15 cellular contexts compared by ENCODE assay signal in the genomic region with DNA sequence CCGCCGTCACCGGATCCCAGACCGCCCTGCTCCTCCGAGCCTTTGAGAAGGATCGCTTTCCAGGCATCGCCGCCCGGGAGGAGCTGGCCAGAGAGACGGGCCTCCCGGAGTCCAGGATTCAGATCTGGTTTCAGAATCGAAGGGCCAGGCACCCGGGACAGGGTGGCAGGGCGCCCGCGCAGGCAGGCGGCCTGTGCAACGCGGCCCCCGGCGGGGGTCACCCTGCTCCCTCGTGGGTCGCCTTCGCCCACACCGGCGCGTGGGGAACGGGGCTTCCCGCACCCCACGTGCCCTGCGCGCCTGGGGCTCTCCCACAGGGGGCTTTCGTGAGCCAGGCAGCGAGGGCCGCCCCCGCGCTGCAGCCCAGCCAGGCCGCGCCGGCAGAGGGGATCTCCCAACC. TPM values are rescaled to one million over a fixed set of nuclear protein-coding genes. Genes with fewer than 3 reads are reported as not detected.
DNase-seq lines count a peak whose midpoint lies in the region; ATAC-seq, FAIRE-seq and TF ChIP-seq lines count a peak whose summit lies in the region.
"Not testable (repeated sequence)": the region's sequence is repeated elsewhere in the genome, so short reads cannot be mapped to it uniquely, and the experiment has no call there.
"Had no signal": no experiment of that assay in that cellular context is flagged by ENCODE, and none has a peak within 500 bp of the region (broad histone marks: within the 10 kb centered on the region; RNA-seq: fewer than 3 reads in every experiment).

No MANE protein-coding gene starts in this region.

- TF ChIP-seq CTCF in A549 (IDR thresholded peaks at IDR 0.05); foreskin keratinocyte (conservative IDR thresholded peaks at IDR 0.05); right lobe of liver (IDR thresholded peaks at IDR 0.05); upper lobe of left lung (IDR thresholded peaks at IDR 0.05): not testable (repeated sequence)

- not testable (repeated sequence) for H3K27ac Mint-ChIP-seq in activated T-helper 17 cell treated with anti-CD3 and anti-CD28 coated beads, Interleukin-2, amount 50 U/mL, for 72 hours; naive thymus-derived CD4-positive, alpha-beta T cell; stimulated activated effector memory CD8-positive, alpha-beta T cell treated with anti-CD3 and anti-CD28 coated beads, Interleukin-12 subunit alpha, Interleukin-12 subunit beta, amount 100 ng/mL, for 72 hours

- not testable (repeated sequence) for TF ChIP-seq RAD21 in A549 (conservative IDR thresholded peaks at IDR 0.05 in 1 of 2, IDR thresholded peaks at IDR 0.05 in 1 of 2)

- H3K4me2 ChIP-seq in A549 = not testable (repeated sequence)

- not testable (repeated sequence) for H3K27me3 ChIP-seq in foreskin keratinocyte; right cardiac atrium (ENCODE audit: control insufficient read depth, insufficient read depth); right lobe of liver; naive thymus-derived CD4-positive, alpha-beta T cell (ENCODE audit: control insufficient read depth in 2 of 2, insufficient read depth in 2 of 2, low read length in 2 of 2); upper lobe of left lung

- not testable (repeated sequence) for H3K4me1 ChIP-seq in A549; foreskin keratinocyte; right cardiac atrium (ENCODE audit: control insufficient read depth, insufficient read depth, low read length); right lobe of liver; naive thymus-derived CD4-positive, alpha-beta T cell (ENCODE audit: control insufficient read depth in 2 of 2, insufficient read depth in 2 of 2, low read length in 2 of 2); upper lobe of left lung

- TF ChIP-seq POLR2A in A549 (IDR thresholded peaks at IDR 0.05; ENCODE audit: low read length); right lobe of liver (IDR thresholded peaks at IDR 0.05); upper lobe of left lung (IDR thresholded peaks at IDR 0.05): not testable (repeated sequence)

- not testable (repeated sequence) for DNase-seq in A549 (ENCODE audit: low read depth in 1 of 2, low spot score in 1 of 2); foreskin keratinocyte; right cardiac atrium; right lobe of liver; naive thymus-derived CD4-positive, alpha-beta T cell; stimulated activated effector memory CD8-positive, alpha-beta T cell treated with anti-CD3 and anti-CD28 coated beads, Interleukin-12 subunit alpha, Interleukin-12 subunit beta, amount 100 ng/mL, for 72 hours (ENCODE audit: low spot score in 2 of 2); upper lobe of left lung

- H3K9me3 ChIP-seq in A549; right cardiac atrium (ENCODE audit: control insufficient read depth, low read length); right lobe of liver; naive thymus-derived CD4-positive, alpha-beta T cell (ENCODE audit: control insufficient read depth in 2 of 3, low read length in 3 of 3); upper lobe of left lung: not testable (repeated sequence)

- not testable (repeated sequence) for H3K36me3 Mint-ChIP-seq in activated T-helper 17 cell treated with anti-CD3 and anti-CD28 coated beads, Interleukin-2, amount 50 U/mL, for 72 hours (ENCODE audit: low read depth); naive thymus-derived CD4-positive, alpha-beta T cell; stimulated activated effector memory CD8-positive, alpha-beta T cell treated with anti-CD3 and anti-CD28 coated beads, Interleukin-12 subunit alpha, Interleukin-12 subunit beta, amount 100 ng/mL, for 72 hours

- H3K4me3 ChIP-seq in A549; right cardiac atrium (ENCODE audit: low read length); right lobe of liver; naive thymus-derived CD4-positive, alpha-beta T cell (ENCODE audit: low read length); upper lobe of left lung: not testable (repeated sequence)

- no CpG with 5 or more reads among the region's 40 CpGs for WGBS in A549 (ENCODE audit: missing lambda C conversion rate)
- no CpG with 5 or more reads among the region's 40 CpGs for WGBS in right cardiac atrium
- no CpG with 5 or more reads among the region's 40 CpGs for WGBS in right lobe of liver (ENCODE audit: insufficient coverage, low coverage, low lambda C conversion rate, missing lambda C conversion rate)
- no CpG with 5 or more reads among the region's 40 CpGs for WGBS in upper lobe of left lung, 2 donors

- H3K9me3 Mint-ChIP-seq in activated T-helper 17 cell treated with anti-CD3 and anti-CD28 coated beads, Interleukin-2, amount 50 U/mL, for 72 hours; naive thymus-derived CD4-positive, alpha-beta T cell; stimulated activated effector memory CD8-positive, alpha-beta T cell treated with anti-CD3 and anti-CD28 coated beads, Interleukin-12 subunit alpha, Interleukin-12 subunit beta, amount 100 ng/mL, for 72 hours: not testable (repeated sequence)

- H3K4me3 Mint-ChIP-seq in activated T-helper 17 cell treated with anti-CD3 and anti-CD28 coated beads, Interleukin-2, amount 50 U/mL, for 72 hours; naive thymus-derived CD4-positive, alpha-beta T cell; stimulated activated effector memory CD8-positive, alpha-beta T cell treated with anti-CD3 and anti-CD28 coated beads, Interleukin-12 subunit alpha, Interleukin-12 subunit beta, amount 100 ng/mL, for 72 hours: not testable (repeated sequence)

- FAIRE-seq in A549 (lab: Jason Lieb, UNC) = not testable (repeated sequence)

- H3K27me3 Mint-ChIP-seq in activated T-helper 17 cell treated with anti-CD3 and anti-CD28 coated beads, Interleukin-2, amount 50 U/mL, for 72 hours = peaks cover 15% of the 10 kb centered on the region
- peaks cover 10 to 14% (median 14%) of the 10 kb centered on the region in 5 donors for H3K27me3 Mint-ChIP-seq in naive thymus-derived CD4-positive, alpha-beta T cell

- ATAC-seq in A549 (peak; percentile 40 to 59; a peak in 1 of 6 replicates), foreskin keratinocyte (peak; percentile 47), right cardiac atrium (peak; percentile 67 to 83), right lobe of liver (peak in 3 of 4 donors; percentile 18 to 85 (median 55)), upper lobe of left lung (ENCODE audit: low FRiP score in 2 of 2) (peak; percentile 87 to 95)
- peak; percentile 26 for ATAC-seq in activated T-helper 17 cell treated with anti-CD3 and anti-CD28 coated beads, Interleukin-2, amount 50 U/mL, for 72 hours (replicated peaks)
- peak; percentile 65 for ATAC-seq in naive thymus-derived CD4-positive, alpha-beta T cell
- ATAC-seq in stimulated activated effector memory CD8-positive, alpha-beta T cell treated with anti-CD3 and anti-CD28 coated beads, Interleukin-12 subunit alpha, Interleukin-12 subunit beta, amount 100 ng/mL, for 72 hours = peak; percentile 61

- intact Hi-C loops in right cardiac atrium (cut with DNase I); right lobe of liver (cut with DNase I); naive thymus-derived CD4-positive, alpha-beta T cell (cut with micrococcal nuclease): not testable (repeated sequence)

- H3K36me3 ChIP-seq in right lobe of liver; naive thymus-derived CD4-positive, alpha-beta T cell (ENCODE audit: control insufficient read depth in 2 of 3, insufficient read depth in 3 of 3, low read length in 3 of 3); upper lobe of left lung: not testable (repeated sequence)

- H3K4me1 Mint-ChIP-seq in activated T-helper 17 cell treated with anti-CD3 and anti-CD28 coated beads, Interleukin-2, amount 50 U/mL, for 72 hours; naive thymus-derived CD4-positive, alpha-beta T cell; stimulated activated effector memory CD8-positive, alpha-beta T cell treated with anti-CD3 and anti-CD28 coated beads, Interleukin-12 subunit alpha, Interleukin-12 subunit beta, amount 100 ng/mL, for 72 hours: not testable (repeated sequence)

- not testable (repeated sequence) for H3K27ac ChIP-seq in A549; foreskin keratinocyte; right cardiac atrium (ENCODE audit: low read length); right lobe of liver; naive thymus-derived CD4-positive, alpha-beta T cell (ENCODE audit: low read depth, low read length); upper lobe of left lung

- TF ChIP-seq EP300 in A549 (IDR thresholded peaks at IDR 0.05); upper lobe of left lung (IDR thresholded peaks at IDR 0.05): not testable (repeated sequence)

- POLR2A ChIA-PET in A549 (lab: Yijun Ruan, JAX); naive thymus-derived CD4-positive, alpha-beta T cell (lab: Charles Lee): not testable (repeated sequence)

- CTCF ChIA-PET in A549 (lab: Yijun Ruan, JAX); naive thymus-derived CD4-positive, alpha-beta T cell (lab: Charles Lee): not testable (repeated sequence)

RNA-seq across cellular contexts. Expression of a gene that starts 40.9 kb away (rescaled TPM):
- 0.05 TPM in 1 of 2 replicates, not detected in the other for polyA plus RNA-seq in A549 (2011; rRNA removed)
- 0.03 and 0.06 TPM in 2 replicates for polyA plus RNA-seq in A549 (2012; cell fraction: cytosol; rRNA removed)
- polyA plus RNA-seq in A549 (2012; cell fraction: nucleus; rRNA removed) = not detected in 2 replicates
- not detected in 3 replicates for polyA plus RNA-seq in A549 (2017; fragmentation: RNase III; extraction: RNeasy Plus Mini Kit Qiagen cat#74134 plus additional on column Dnase treatment)
- polyA minus RNA-seq in A549 (2011; rRNA and poly(A)+ RNA removed) = 0.49 TPM in 1 of 2 replicates, not detected in the other
- under 1 TPM in 1 of 2 donors, not detected in 1; 0.24 TPM for total RNA-seq in activated T-helper 17 cell treated with anti-CD3 and anti-CD28 coated beads, Interleukin-2, amount 50 U/mL, for 72 hours
- not detected in 2 replicates for total RNA-seq in foreskin keratinocyte
- not detected in 2 replicates for polyA plus RNA-seq in foreskin keratinocyte
- not detected for total RNA-seq in right cardiac atrium
- polyA plus RNA-seq in right cardiac atrium = not detected
- total RNA-seq in right lobe of liver = not detected
- not detected for total RNA-seq in naive thymus-derived CD4-positive, alpha-beta T cell
- not detected for polyA plus RNA-seq in naive thymus-derived CD4-positive, alpha-beta T cell
- not detected for total RNA-seq in upper lobe of left lung
- total RNA-seq: A673; CD4-positive, alpha-beta memory T cell; Daoy; GM23248; HT-29 had no signal
- polyA plus RNA-seq: AG04450; CD14-positive monocyte; CD4-positive, alpha-beta memory T cell; GM23248 had no signal

Comparison
In these comparisons a context has a peak if more than half of its experiments do, and no peak if none do; other contexts are left out.
1. ATAC-seq: peak in every context shown above with its lines; median percentile 91 in upper lobe of left lung; 75 in right cardiac atrium; 65 in naive thymus-derived CD4-positive, alpha-beta T cell; 61 in stimulated activated effector memory CD8-positive, alpha-beta T cell treated with anti-CD3 and anti-CD28 coated beads, Interleukin-12 subunit alpha, Interleukin-12 subunit beta, amount 100 ng/mL, for 72 hours; 55 in right lobe of liver; 50 in A549; 47 in foreskin keratinocyte; 26 in activated T-helper 17 cell treated with anti-CD3 and anti-CD28 coated beads, Interleukin-2, amount 50 U/mL, for 72 hours.